ENCODE assay signal across 8 cellular contexts in genomic region chr5:58582411-58583393, GRCh38. TPM values are rescaled to one million over a fixed set of nuclear protein-coding genes. Genes with fewer than 3 reads are reported as not detected.
DNase-seq lines count a peak whose midpoint lies in the region; ATAC-seq and TF ChIP-seq lines count a peak whose summit lies in the region.

A gene with protein sequence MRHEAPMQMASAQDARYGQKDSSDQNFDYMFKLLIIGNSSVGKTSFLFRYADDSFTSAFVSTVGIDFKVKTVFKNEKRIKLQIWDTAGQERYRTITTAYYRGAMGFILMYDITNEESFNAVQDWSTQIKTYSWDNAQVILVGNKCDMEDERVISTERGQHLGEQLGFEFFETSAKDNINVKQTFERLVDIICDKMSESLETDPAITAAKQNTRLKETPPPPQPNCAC (plus strand): TSS chr5:58583075. CDS start chr5:58583209, 134 bp downstream.

- in situ Hi-C loops in HAP-1 (cut with MboI; ENCODE audit: low sequenced_read_pairs) (no loop called here), astrocyte of the spinal cord (cut with HindIII; ENCODE audit: low sequenced_read_pairs) (no loop called here)

- H3K9me3 ChIP-seq in HAP-1 (no peaks in the 10 kb centered on the region), right cardiac atrium (ENCODE audit: control insufficient read depth, low read length) (no peaks in the 10 kb centered on the region)

- no peak for TF ChIP-seq CTCF in astrocyte of the spinal cord (IDR thresholded peaks at IDR 0.05; ENCODE audit: low read depth, low read length)

- DNase-seq in HAP-1 (ENCODE audit: low spot score in 2 of 2), result peak; percentile 85 to 88
- DNase-seq in LoVo (ENCODE audit: low spot score), result peak; percentile 96
- peak; percentile 83 for DNase-seq in RPMI8226
- DNase-seq in astrocyte of the spinal cord (ENCODE audit: low read depth, low spot score), result peak; percentile 93
- DNase-seq in right cardiac atrium, result peak; percentile 93 to 97 (median 95)
- peak; percentile 92 for DNase-seq in pons (ENCODE audit: low spot score)
- DNase-seq in NAMALWA (ENCODE audit: low spot score), result no peak

- H3K4me1 ChIP-seq in HAP-1, result no peaks in the 10 kb centered on the region
- H3K4me1 ChIP-seq in right cardiac atrium (ENCODE audit: control insufficient read depth, insufficient read depth, low read length), result peaks cover 8% of the 10 kb centered on the region

- H3K4me3 ChIP-seq in GM08714 (ENCODE audit: low read length) (peak within 1 kb of the TSS; percentile 65), HAP-1 (peak within 1 kb of the TSS; percentile 29), astrocyte of the spinal cord (ENCODE audit: low read depth, low read length) (peak within 1 kb of the TSS; percentile 48), right cardiac atrium (ENCODE audit: low read length) (peak within 1 kb of the TSS; percentile 69)

- H3K27ac ChIP-seq in right cardiac atrium (ENCODE audit: low read length), result no peak within 1 kb of the TSS

- intact Hi-C loops in right cardiac atrium (cut with DNase I), result no loop called here

- peaks cover 2% of the 10 kb centered on the region for H3K27me3 ChIP-seq in HAP-1 (ENCODE audit: low read depth)
- no peaks in the 10 kb centered on the region for H3K27me3 ChIP-seq in right cardiac atrium (ENCODE audit: control insufficient read depth, insufficient read depth)

- WGBS in right cardiac atrium, result under 1% methylated on average over 62 of the region's 62 CpGs

- peak; percentile 100 for ATAC-seq in right cardiac atrium

- H3K36me3 ChIP-seq in HAP-1 (replicated peaks), result no peaks in the 10 kb centered on the region

RNA-seq across cellular contexts. Expression of the gene that starts here (rescaled TPM):
- total RNA-seq in right cardiac atrium, result 1 to 10 TPM in 1 of 4 donors, under 1 TPM in 3; 0.40 to 1.3 (median 0.70) TPM
- 0.34 TPM for polyA plus RNA-seq in right cardiac atrium
